In genomic region chr1:201766117-201766863, GRCh38 we compare ENCODE assay signal across 11 cellular contexts.
A peak's percentile ranks its signal among the peaks of the same experiment; 100 is the strongest.
DNase-seq lines count a peak whose midpoint lies in the region; ATAC-seq and TF ChIP-seq lines count a peak whose summit lies in the region.
"Had no signal": no experiment of that assay in that cellular context is flagged by ENCODE, and none has a peak within 500 bp of the region (broad histone marks: within the 10 kb centered on the region; RNA-seq: fewer than 3 reads in every experiment).

No MANE protein-coding gene starts in this region.

- TF ChIP-seq CTCF in NB4 (IDR thresholded peaks at IDR 0.05; ENCODE audit: low read depth, low read length), result no peak

- peak; percentile 73 for DNase-seq in AG08396 (ENCODE audit: low spot score)
- DNase-seq in NB4 (ENCODE audit: low read depth), result peak; percentile 4
- peak; percentile 18 for DNase-seq in mucosa of gallbladder (ENCODE audit: low spot score)
- no peak for DNase-seq in activated CD8-positive, alpha-beta memory T cell treated with anti-CD3 and anti-CD28 coated beads for 24 hours
- DNase-seq: activated naive CD4-positive, alpha-beta T cell; CD4-positive, CD25-positive, alpha-beta regulatory T cell; occipital lobe had no signal

- no peak for TF ChIP-seq POLR2A in NB4 (IDR thresholded peaks at IDR 0.05; ENCODE audit: extremely low read depth, insufficient read length)

- no peak overlapping the region for H3K4me3 ChIP-seq in NB4 (ENCODE audit: low read depth, low read length)

- ATAC-seq in GM21515 (IDR thresholded peaks at IDR 0.05; ENCODE audit: unreplicated experiment), result no peak
- no peak for ATAC-seq in GM18498 (IDR thresholded peaks at IDR 0.05; ENCODE audit: unreplicated experiment)
- no peak for ATAC-seq in HG02973 (IDR thresholded peaks at IDR 0.05; ENCODE audit: unreplicated experiment)

- H3K27ac ChIP-seq in cingulate gyrus (ENCODE audit: low read depth, low read length), result peak overlapping the region; percentile 23
